In the genomic region with DNA sequence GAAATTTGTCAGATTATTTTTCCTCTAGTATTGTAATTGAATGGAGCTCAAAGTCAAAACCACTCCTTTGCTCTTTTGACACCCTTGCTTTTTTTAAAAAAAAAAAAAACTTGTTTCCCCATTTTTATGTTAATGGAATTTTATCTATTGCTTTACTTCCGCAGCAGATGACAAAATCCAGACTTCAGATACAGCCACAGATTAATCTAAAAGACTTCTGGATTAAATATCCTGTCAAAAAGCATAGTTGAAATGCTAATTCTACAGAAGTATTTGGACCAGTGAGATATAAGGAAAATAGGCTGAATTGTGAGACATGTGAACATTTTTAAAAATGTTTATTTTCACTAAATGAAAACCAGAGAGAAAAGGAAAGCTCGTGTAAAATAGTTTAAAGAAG, we compare ENCODE assay signal across 32 cellular contexts.
"Had no signal": no experiment of that assay in that cellular context is flagged by ENCODE, and none has a peak within 500 bp of the region (broad histone marks: within the 10 kb centered on the region; RNA-seq: fewer than 3 reads in every experiment).

No MANE protein-coding gene starts in this region.

- H3K9me3 ChIP-seq: adrenal gland, ascending aorta, body of pancreas, breast epithelium had no signal

- H3K4me1 ChIP-seq: adrenal gland, ascending aorta, body of pancreas, breast epithelium had no signal

- H3K36me3 ChIP-seq: adrenal gland, ascending aorta, brain microvascular endothelial cell, breast epithelium, cardiac muscle cell had no signal

- H3K4me3 ChIP-seq: adrenal gland, ascending aorta, body of pancreas, breast epithelium, cardiac muscle cell had no signal

- DNase-seq: activated effector memory CD4-positive, alpha-beta T cell treated with anti-CD3 and anti-CD28 coated beads, Interleukin-2, amount 50 U/mL, for 16 hours; activated effector memory CD4-positive, alpha-beta T cell treated with Interleukin-2 at 50 U/mL for 16 hours; activated gamma-delta T cell; activated gamma-delta T cell treated with Interleukin-2 at 50 U/mL for 16 hours; activated naive CD4-positive, alpha-beta T cell; activated naive CD4-positive, alpha-beta T cell treated with anti-CD3 and anti-CD28 coated beads for 36 hours; activated naive CD4-positive, alpha-beta T cell treated with anti-CD3 and anti-CD28 coated beads, Interleukin-2, amount 10 ng/mL, durations not matched to agents 7 days and 5 days; activated naive CD4-positive, alpha-beta T cell treated with anti-CD3 and anti-CD28 coated beads, Interleukin-2, amount 50 U/mL, for 16 hours; activated naive CD4-positive, alpha-beta T cell treated with Interleukin-2 at 50 U/mL for 16 hours; activated naive CD8-positive, alpha-beta T cell treated with anti-CD3 and anti-CD28 coated beads for 36 hours; activated naive CD8-positive, alpha-beta T cell treated with anti-CD3 and anti-CD28 coated beads, Interleukin-2, amount 10 ng/mL, durations not matched to agents 7 days and 5 days; activated naive CD8-positive, alpha-beta T cell treated with anti-CD3 and anti-CD28 coated beads, Interleukin-2, amount 50 U/mL, for 24 hours; activated T-cell treated with anti-CD3 and anti-CD28 coated beads, Interleukin-2, amount 50 U/mL, for 1 hour; activated T-cell treated with anti-CD3 and anti-CD28 coated beads, Interleukin-2, amount 50 U/mL, for 24 hours; activated T-cell treated with anti-CD3 and anti-CD28 coated beads, Interleukin-2, amount 50 U/mL, for 4 hours; activated T-cell treated with anti-CD3 and anti-CD28 coated beads, Interleukin-2, amount 50 U/mL, for 48 hours; activated T-cell treated with anti-CD3 and anti-CD28 coated beads, Interleukin-2, amount 50 U/mL, for 72 hours; adrenal gland; amniotic stem cell; amygdala; anterior cingulate cortex; aorta; body of pancreas; brain microvascular endothelial cell; caudate nucleus; central memory CD4-positive, alpha-beta T cell; cerebellar nuclear complex had no signal

- H3K27ac ChIP-seq: adrenal gland, ascending aorta, body of pancreas, brain microvascular endothelial cell, breast epithelium, cardiac muscle cell had no signal

- ATAC-seq: activated naive CD4-positive, alpha-beta T cell treated with anti-CD3 and anti-CD28 coated beads, Interleukin-2, amount 50 U/mL, for 72 hours; activated naive CD8-positive, alpha-beta T cell treated with anti-CD3 and anti-CD28 coated beads, Interleukin-2, amount 50 U/mL, for 24 hours; activated T-cell treated with anti-CD3 and anti-CD28 coated beads, Interleukin-2, amount 50 U/mL, for 4 hours; activated T-cell treated with anti-CD3 and anti-CD28 coated beads, Interleukin-2, amount 50 U/mL, for 72 hours; activated T-helper 17 cell treated with anti-CD3 and anti-CD28 coated beads, Interleukin-2, amount 50 U/mL, for 72 hours; body of pancreas had no signal

- H3K27me3 ChIP-seq: adrenal gland, ascending aorta, body of pancreas, brain microvascular endothelial cell, breast epithelium, cardiac muscle cell had no signal
